ENCODE assay signal across 20 cellular contexts in the genomic region with DNA sequence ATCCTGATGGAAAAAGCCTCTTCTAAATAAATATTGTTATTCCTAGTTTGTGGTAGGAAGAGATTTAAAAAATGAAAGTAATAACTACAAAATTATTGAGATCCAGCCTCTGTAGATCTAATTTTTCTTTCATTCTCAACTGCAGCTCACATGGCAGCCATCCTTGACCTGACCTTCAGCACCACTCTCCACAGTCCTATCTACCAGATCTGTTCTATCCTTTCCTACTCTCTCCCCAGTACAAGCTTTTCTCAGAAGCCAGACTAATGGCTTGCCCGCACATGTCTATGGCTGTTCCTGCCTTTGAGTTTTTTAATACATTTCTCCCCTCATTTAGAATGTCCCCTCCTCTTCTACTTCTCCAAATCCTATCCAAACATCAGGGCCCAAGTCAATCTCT. TPM values are rescaled to one million over a fixed set of nuclear protein-coding genes. Genes with fewer than 3 reads are reported as not detected.
DNase-seq lines count a peak whose midpoint lies in the region; ATAC-seq and TF ChIP-seq lines count a peak whose summit lies in the region.
"Had no signal": no experiment of that assay in that cellular context is flagged by ENCODE, and none has a peak within 500 bp of the region (broad histone marks: within the 10 kb centered on the region; RNA-seq: fewer than 3 reads in every experiment).

No MANE protein-coding gene starts in this region.

- peak overlapping the region; percentile 1 for H3K27ac Mint-ChIP-seq in activated T-cell treated with anti-CD3 and anti-CD28 coated beads, Interleukin-2, amount 50 U/mL, for 24 hours
- H3K27ac Mint-ChIP-seq in glutamatergic neuron (ENCODE audit: unreplicated experiment): peak overlapping the region; percentile 3

- no peaks in the 10 kb centered on the region for H3K27me3 Mint-ChIP-seq in activated T-cell treated with anti-CD3 and anti-CD28 coated beads, Interleukin-2, amount 50 U/mL, for 24 hours
- no peaks in the 10 kb centered on the region for H3K27me3 Mint-ChIP-seq in glutamatergic neuron (ENCODE audit: unreplicated experiment)

- peaks cover 16% of the 10 kb centered on the region; the same call in 1 of the 2 replicates for H3K36me3 ChIP-seq in Karpas-422 (ENCODE audit: insufficient read depth, low read length)
- no peaks in the 10 kb centered on the region for H3K36me3 ChIP-seq in parathyroid adenoma (ENCODE audit: control insufficient read depth, insufficient read depth, low read length)

- no peak for DNase-seq in activated T-cell treated with anti-CD3 and anti-CD28 coated beads, Interleukin-2, amount 50 U/mL, for 24 hours
- DNase-seq in activated T-cell treated with anti-CD3 and anti-CD28 coated beads, Interleukin-2, amount 50 U/mL, for 1 hour: no peak
- DNase-seq in Karpas-422: no peak
- no peak for DNase-seq in glutamatergic neuron
- DNase-seq in SIG-M5 (lab: John Stamatoyannopoulos, UW): no peak
- DNase-seq: activated naive CD4-positive, alpha-beta T cell; Calu3; kidney glomerular epithelial cell; mesendoderm; natural killer cell; NCI-H1105 treated with DMSO at 0.1 percent for 48 hours; NCI-H2081; NK-92 treated with Interleukin-12 subunit alpha and Interleukin-12 subunit beta, amount 100 ng/mL, for 24 hours; Peyer's patch; stimulated activated CD8-positive, alpha-beta memory T cell treated with anti-CD3 and anti-CD28 coated beads, Interleukin-4, amount 100 ng/mL, for 48 hours had no signal

- H3K4me3 Mint-ChIP-seq in activated T-cell treated with anti-CD3 and anti-CD28 coated beads, Interleukin-2, amount 50 U/mL, for 24 hours: no peak overlapping the region
- no peak overlapping the region for H3K4me3 Mint-ChIP-seq in glutamatergic neuron (ENCODE audit: unreplicated experiment)
- H3K4me3 Mint-ChIP-seq: natural killer cell had no signal

- no peaks in the 10 kb centered on the region for H4K20me1 ChIP-seq in Karpas-422 (ENCODE audit: insufficient read depth, low read depth, low read length)

- ATAC-seq in GM21619 (IDR thresholded peaks at IDR 0.05; ENCODE audit: unreplicated experiment): no peak
- no peak for ATAC-seq in GM21367 (IDR thresholded peaks at IDR 0.05; ENCODE audit: unreplicated experiment)
- ATAC-seq: gastroesophageal sphincter, natural killer cell had no signal

- peaks cover 92% of the 10 kb centered on the region for H3K4me1 ChIP-seq in Karpas-422 (ENCODE audit: low read length)
- H3K4me1 ChIP-seq in parathyroid adenoma: peaks cover 7% of the 10 kb centered on the region
- H3K4me1 ChIP-seq: Peyer's patch had no signal

- H3K9me3 ChIP-seq in Karpas-422 (ENCODE audit: low read length) (no peaks in the 10 kb centered on the region), parathyroid adenoma (ENCODE audit: control insufficient read depth, low read length) (no peaks in the 10 kb centered on the region)
- H3K9me3 ChIP-seq: esophagus muscularis mucosa, gastroesophageal sphincter, Peyer's patch had no signal

- H3K27ac ChIP-seq in Karpas-422 (ENCODE audit: low read length) (peak overlapping the region; percentile 87), parathyroid adenoma (no peak overlapping the region)
- H3K27ac ChIP-seq: esophagus muscularis mucosa, gastroesophageal sphincter, Peyer's patch had no signal

- peaks cover 81% of the 10 kb centered on the region for H3K79me2 ChIP-seq in Karpas-422 (ENCODE audit: low read length)
- H3K79me2 ChIP-seq in parathyroid adenoma: no peaks in the 10 kb centered on the region

- H3K9me3 Mint-ChIP-seq in activated T-cell treated with anti-CD3 and anti-CD28 coated beads, Interleukin-2, amount 50 U/mL, for 24 hours: no peaks in the 10 kb centered on the region
- H3K9me3 Mint-ChIP-seq in glutamatergic neuron (ENCODE audit: unreplicated experiment): no peaks in the 10 kb centered on the region
- H3K9me3 Mint-ChIP-seq: natural killer cell had no signal

- H3K4me3 ChIP-seq in Karpas-422 (ENCODE audit: low read length): peak overlapping the region; percentile 50
- no peak overlapping the region for H3K4me3 ChIP-seq in parathyroid adenoma (ENCODE audit: low read depth, low read length)
- H3K4me3 ChIP-seq: esophagus muscularis mucosa, gastroesophageal sphincter, Peyer's patch had no signal

- H3K4me1 Mint-ChIP-seq in activated T-cell treated with anti-CD3 and anti-CD28 coated beads, Interleukin-2, amount 50 U/mL, for 24 hours (ENCODE audit: low read depth): peaks cover 16% of the 10 kb centered on the region
- H3K4me1 Mint-ChIP-seq in glutamatergic neuron (ENCODE audit: low read depth, unreplicated experiment): peaks cover 12% of the 10 kb centered on the region

- TF ChIP-seq CTCF in glutamatergic neuron (IDR thresholded peaks at IDR 0.05; ENCODE audit: partially characterized antibody, unreplicated experiment) (no peak), parathyroid adenoma (IDR thresholded peaks at IDR 0.05) (no peak)

- no peak overlapping the region for H2AFZ ChIP-seq in Karpas-422 (ENCODE audit: low read length)
- H2AFZ ChIP-seq in parathyroid adenoma: peak overlapping the region; percentile 4

- H3K27me3 ChIP-seq in Karpas-422 (ENCODE audit: low read length): no peaks in the 10 kb centered on the region
- no peaks in the 10 kb centered on the region for H3K27me3 ChIP-seq in parathyroid adenoma (ENCODE audit: control insufficient read depth, insufficient read depth, low read length)
- H3K27me3 ChIP-seq: esophagus muscularis mucosa, gastroesophageal sphincter, Peyer's patch had no signal

- H3K4me2 ChIP-seq in Karpas-422 (ENCODE audit: low read depth, low read length, poor library complexity, severe bottlenecking): peak overlapping the region; percentile 72
- peak overlapping the region; percentile 34 for H3K4me2 ChIP-seq in parathyroid adenoma (ENCODE audit: low read length)

- peaks cover 45% of the 10 kb centered on the region for H3K36me3 Mint-ChIP-seq in activated T-cell treated with anti-CD3 and anti-CD28 coated beads, Interleukin-2, amount 50 U/mL, for 24 hours (ENCODE audit: low read depth)
- H3K36me3 Mint-ChIP-seq in glutamatergic neuron (ENCODE audit: unreplicated experiment): no peaks in the 10 kb centered on the region
- H3K36me3 Mint-ChIP-seq: natural killer cell had no signal

- H3K9ac ChIP-seq in Karpas-422 (ENCODE audit: low read length) (peak overlapping the region; percentile 44; the same call in 1 of the 2 replicates), parathyroid adenoma (no peak overlapping the region)

- H3K9me2 ChIP-seq in Karpas-422 (replicated peaks; ENCODE audit: insufficient read depth, low read length): no peaks in the 10 kb centered on the region

RNA-seq across cellular contexts. Expression of gene MACO1, which starts 51.5 kb away (rescaled TPM):
- 29.7 and 31.4 TPM in 2 replicates for total RNA-seq in Karpas-422 (2014; rRNA removed; shearing (Covaris generic); ENCODE audit: low replicate concordance)
- total RNA-seq in glutamatergic neuron (ENCODE audit: unreplicated experiment): 85.4 TPM
